17 cellular contexts compared by ENCODE assay signal in genomic region chrX:23787745-23788118, GRCh38. TPM values are rescaled to one million over a fixed set of nuclear protein-coding genes. Genes with fewer than 3 reads are reported as not detected.
DNase-seq lines count a peak whose midpoint lies in the region; ATAC-seq and TF ChIP-seq lines count a peak whose summit lies in the region.
"Had no signal": no experiment of that assay in that cellular context is flagged by ENCODE, and none has a peak within 500 bp of the region (broad histone marks: within the 10 kb centered on the region; RNA-seq: fewer than 3 reads in every experiment).

No MANE protein-coding gene starts in this region.

- no peak for ATAC-seq in RWPE2 (ENCODE audit: low read depth)
- no peak for ATAC-seq in GM21526 (IDR thresholded peaks at IDR 0.05; ENCODE audit: low FRiP score, unreplicated experiment)

- H3K4me1 Mint-ChIP-seq in CD14-positive monocyte (peaks cover 14% of the 10 kb centered on the region), endothelial cell (ENCODE audit: unreplicated experiment) (peaks cover 23% of the 10 kb centered on the region)

- in situ Hi-C loops in transverse colon (cut with MboI; ENCODE audit: low pct_ligation_motif_present in 1 of 4, low pct_unique_long_range_greater_than_20kb in 1 of 4, low sequenced_read_pairs in 3 of 4): loop anchor here in 2 of 4 donors (10.0 to 25.0 kb wide), 2 partner anchors 100 to 117 kb away; partner anchors contain the start of genes APOO (in 1 of the 2) and CXorf58 (in 1 of the 2)

- H3K4me1 ChIP-seq in RWPE2 (ENCODE audit: insufficient read depth, poor library complexity, severe bottlenecking): peaks cover 8% of the 10 kb centered on the region
- no peaks in the 10 kb centered on the region for H3K4me1 ChIP-seq in mesenchymal stem cell (ENCODE audit: control insufficient read depth, insufficient read depth, low read depth, low read length)
- H3K4me1 ChIP-seq in transverse colon: peaks cover 0 to 9% (median 0%) of the 10 kb centered on the region in 4 donors

- TF ChIP-seq EP300 in transverse colon (IDR thresholded peaks at IDR 0.05; ENCODE audit: low read depth): no peak

- H2BK5ac ChIP-seq in mesenchymal stem cell (ENCODE audit: low read depth, low read length, poor library complexity, severe bottlenecking): no peak overlapping the region

- H3K79me1 ChIP-seq in mesenchymal stem cell (replicated peaks; ENCODE audit: low read length, poor library complexity, severe bottlenecking): no peaks in the 10 kb centered on the region

- no peak overlapping the region for H3K4ac ChIP-seq in mesenchymal stem cell (ENCODE audit: low read depth in 1 of 2, low read length in 2 of 2)

- TF ChIP-seq CTCF in CD14-positive monocyte (IDR thresholded peaks at IDR 0.05) (no peak), RWPE2 (IDR thresholded peaks at IDR 0.05; ENCODE audit: poor library complexity, severe bottlenecking) (no peak), transverse colon (IDR thresholded peaks at IDR 0.05) (no peak), endothelial cell (IDR thresholded peaks at IDR 0.05; ENCODE audit: unreplicated experiment) (no peak)

- no peak overlapping the region for H4K8ac ChIP-seq in mesenchymal stem cell (ENCODE audit: low read length)

- H3K27ac ChIP-seq in RWPE2 (ENCODE audit: poor library complexity, severe bottlenecking) (peak overlapping the region; percentile 19), mesenchymal stem cell (ENCODE audit: low read length, poor library complexity, severe bottlenecking) (no peak overlapping the region), transverse colon (peak overlapping the region; percentile 19 to 42 (median 30))

- H3K36me3 Mint-ChIP-seq in CD14-positive monocyte: peaks cover 27 to 36% of the 10 kb centered on the region in 2 donors
- H3K36me3 Mint-ChIP-seq in endothelial cell (ENCODE audit: low read depth, unreplicated experiment): peaks cover 24% of the 10 kb centered on the region
- H3K36me3 Mint-ChIP-seq: IgD-negative memory B cell had no signal

- H3K9me3 Mint-ChIP-seq in CD14-positive monocyte (peaks cover 0 to 19% (median 14%) of the 10 kb centered on the region in 7 donors), endothelial cell (ENCODE audit: unreplicated experiment) (no peaks in the 10 kb centered on the region)
- H3K9me3 Mint-ChIP-seq: IgD-negative memory B cell had no signal

- no peak for DNase-seq in CD14-positive monocyte (ENCODE audit: low spot score)
- DNase-seq in RWPE2 (ENCODE audit: low spot score): no peak
- peak; percentile 41 for DNase-seq in mesenchymal stem cell
- no peak for DNase-seq in transverse colon
- no peak for DNase-seq in NCI-H1092 treated with DMSO at 0.1 percent for 48 hours (lab: John Stamatoyannopoulos, UW)
- no peak for DNase-seq in endothelial cell (ENCODE audit: low spot score)
- DNase-seq: C1 segment of cervical spinal cord, DMS 273 treated with DMSO at 0.1 percent for 48 hours, H7, Kasumi-1, NCI-H1417, NCI-H2029, NCI-H510A, NCI-H82, SHP77 treated with DMSO at 0.1 percent for 48 hours had no signal

- H3K36me3 ChIP-seq in RWPE2 (ENCODE audit: low read depth) (peaks cover 29% of the 10 kb centered on the region), mesenchymal stem cell (ENCODE audit: control insufficient read depth in 1 of 2, insufficient read depth in 2 of 2, low read depth in 1 of 2, low read length in 2 of 2) (peaks cover 0 to 16% of the 10 kb centered on the region in 2 experiments), transverse colon (peaks cover 0 to 5% (median 0%) of the 10 kb centered on the region in 4 donors)

- no peaks in the 10 kb centered on the region for H3K27me3 ChIP-seq in RWPE2 (ENCODE audit: insufficient read depth, poor library complexity, severe bottlenecking)
- no peaks in the 10 kb centered on the region for H3K27me3 ChIP-seq in mesenchymal stem cell (ENCODE audit: control insufficient read depth in 1 of 2, insufficient read depth in 1 of 2, low read length in 2 of 2)
- no peaks in the 10 kb centered on the region for H3K27me3 ChIP-seq in transverse colon

- intact Hi-C loops in CD14-positive monocyte (cut with micrococcal nuclease) (loop anchor here (2.0 to 10.0 kb wide), 3 partner anchors 17 to 115 kb away; no protein-coding TSS in a partner anchor), transverse colon (cut with DNase I; ENCODE audit: low total_unique reads) (no loop called here)

- no peak overlapping the region for H3K4me3 ChIP-seq in RWPE2 (ENCODE audit: severe bottlenecking)
- H3K4me3 ChIP-seq in mesenchymal stem cell (ENCODE audit: insufficient read depth in 1 of 2, low read depth in 1 of 2, low read length in 2 of 2): no peak overlapping the region
- H3K4me3 ChIP-seq in transverse colon: no peak overlapping the region

- H2BK15ac ChIP-seq in mesenchymal stem cell (ENCODE audit: low read depth, poor library complexity, severe bottlenecking): no peak overlapping the region

- H3K23ac ChIP-seq in mesenchymal stem cell (ENCODE audit: low read length in 2 of 2): no peak overlapping the region

- H3K14ac ChIP-seq in mesenchymal stem cell (ENCODE audit: low read length in 2 of 2): no peak overlapping the region

- H3K4me3 Mint-ChIP-seq in CD14-positive monocyte: no peak overlapping the region
- H3K4me3 Mint-ChIP-seq in endothelial cell (ENCODE audit: unreplicated experiment): no peak overlapping the region

- peaks cover 0 to 5% (median 0%) of the 10 kb centered on the region in 3 donors for H3K27me3 Mint-ChIP-seq in CD14-positive monocyte (ENCODE audit: low read depth in 3 of 3)
- no peaks in the 10 kb centered on the region for H3K27me3 Mint-ChIP-seq in endothelial cell (ENCODE audit: unreplicated experiment)
- H3K27me3 Mint-ChIP-seq: IgD-negative memory B cell had no signal

- H3K9me3 ChIP-seq in RWPE2 (ENCODE audit: severe bottlenecking) (no peaks in the 10 kb centered on the region), mesenchymal stem cell (ENCODE audit: control insufficient read depth, low read length) (no peaks in the 10 kb centered on the region), transverse colon (no peaks in the 10 kb centered on the region)

- no peak overlapping the region for H2AFZ ChIP-seq in mesenchymal stem cell (ENCODE audit: low read depth, low read length)

- H2AK5ac ChIP-seq in mesenchymal stem cell (ENCODE audit: low read length, severe bottlenecking): no peak overlapping the region

- 100% methylated on average over 1 of the region's 2 CpGs for whole genome bisulfite sequencing in mesenchymal stem cell
- 91 to 100% methylated on average over 1 to 2 of the region's 2 CpGs for WGBS in transverse colon (ENCODE audit: low coverage in 1 of 2), 2 donors

- TF ChIP-seq POLR2A in transverse colon (IDR thresholded peaks at IDR 0.05): no peak

- no peak overlapping the region for H4K91ac ChIP-seq in mesenchymal stem cell (ENCODE audit: low read length)

- H3K4me2 ChIP-seq in mesenchymal stem cell (ENCODE audit: low read length, poor library complexity, severe bottlenecking): no peak overlapping the region

- H2BK12ac ChIP-seq in mesenchymal stem cell (ENCODE audit: low read length in 2 of 2): no peak overlapping the region

- no peak overlapping the region for H3K18ac ChIP-seq in mesenchymal stem cell (ENCODE audit: low read depth in 1 of 2, low read length in 2 of 2)

- H2BK120ac ChIP-seq in mesenchymal stem cell (ENCODE audit: low read depth, low read length): no peak overlapping the region

- H3K27ac Mint-ChIP-seq in CD14-positive monocyte (peak overlapping the region in 4 of 7 donors; percentile 58 to 77 (median 63)), endothelial cell (ENCODE audit: unreplicated experiment) (no peak overlapping the region)
- H3K27ac Mint-ChIP-seq: IgD-negative memory B cell had no signal

- no peak overlapping the region for H3K9ac ChIP-seq in mesenchymal stem cell (ENCODE audit: low read length)

RNA-seq across cellular contexts. Expression of gene SAT1, which starts 4.8 kb away (rescaled TPM):
- polyA plus RNA-seq in CD14-positive monocyte: 100 to 1,000 TPM; 897 to 970 TPM
- 314 TPM for polyA plus RNA-seq in mesenchymal stem cell (2013, experiment 1 of 2)
- polyA plus RNA-seq in mesenchymal stem cell (2013, experiment 2 of 2): 311 TPM
- total RNA-seq in transverse colon: 1,000 to 10,000 TPM in 1 of 4 donors, 100 to 1,000 TPM in 3; 313 to 1,184 (median 689) TPM
- total RNA-seq in endothelial cell (ENCODE audit: unreplicated experiment): 479 TPM

RNA-seq across cellular contexts. Expression of gene ACOT9, which starts 44.7 kb away (rescaled TPM):
- polyA plus RNA-seq in CD14-positive monocyte: 10 to 100 TPM; 49.2 to 51.8 TPM
- polyA plus RNA-seq in mesenchymal stem cell (2013, experiment 1 of 2): 46.3 TPM
- 44.6 TPM for polyA plus RNA-seq in mesenchymal stem cell (2013, experiment 2 of 2)
- 10 to 100 TPM; 21.4 to 72.2 (median 27.5) TPM for total RNA-seq in transverse colon
- 99.1 TPM for total RNA-seq in endothelial cell (ENCODE audit: unreplicated experiment)
